Comparison of ENCODE assay signal across 17 cellular contexts in genomic region chr17:7469843-7470242, GRCh38. TPM values are rescaled to one million over a fixed set of nuclear protein-coding genes. Genes with fewer than 3 reads are reported as not detected.
"Had no signal": no experiment of that assay in that cellular context is flagged by ENCODE, and none has a peak within 500 bp of the region (broad histone marks: within the 10 kb centered on the region; RNA-seq: fewer than 3 reads in every experiment).

No MANE protein-coding gene starts in this region.

RNA-seq across cellular contexts. Expression of gene SLC35G6, which starts 11.4 kb away (rescaled TPM):
- total RNA-seq: natural killer cell, occipital lobe, osteoblast, ovary, progenitor cell of endocrine pancreas, pulmonary artery endothelial cell, right atrium auricular region, sciatic nerve, smooth muscle cell, spleen, suprapubic skin, transverse colon, upper lobe of right lung, urinary bladder, uterus had no signal
- polyA plus RNA-seq: naive thymus-derived CD4-positive, alpha-beta T cell; neural cell; ovary; smooth muscle cell; urinary bladder had no signal
